In the genomic region with DNA sequence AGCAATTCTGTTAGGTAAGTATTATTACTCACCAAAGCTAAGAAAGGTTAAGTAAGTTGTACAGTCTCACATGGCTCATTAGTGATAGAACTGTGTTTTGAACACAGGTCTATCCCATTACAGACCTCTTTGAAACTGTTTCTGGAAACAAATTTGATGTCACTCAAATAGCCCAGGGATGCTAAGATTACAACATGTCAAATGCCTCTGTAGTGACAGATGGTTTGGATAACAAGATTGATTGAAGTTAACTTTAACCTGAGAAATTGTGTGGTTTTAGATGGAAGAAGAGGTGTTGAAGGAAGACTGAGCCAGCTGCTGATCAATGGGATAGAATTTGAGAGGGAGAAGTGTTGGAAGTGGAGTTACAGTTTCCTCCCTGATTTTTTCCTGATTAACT, we compare ENCODE assay signal across 36 cellular contexts.
"Had no signal": no experiment of that assay in that cellular context is flagged by ENCODE, and none has a peak within 500 bp of the region (broad histone marks: within the 10 kb centered on the region; RNA-seq: fewer than 3 reads in every experiment).

No MANE protein-coding gene starts in this region.

- H3K4me1 ChIP-seq: ascending aorta had no signal

- H3K9me3 ChIP-seq: ascending aorta had no signal

- H3K36me3 Mint-ChIP-seq: activated CD8-positive, alpha-beta memory T cell treated with anti-CD3 and anti-CD28 coated beads, Interleukin-2, amount 10 ng/mL, durations not matched to agents 7 days and 5 days; activated naive CD4-positive, alpha-beta T cell treated with anti-CD3 and anti-CD28 coated beads, Interleukin-2, amount 10 ng/mL, durations not matched to agents 7 days and 5 days; activated naive CD4-positive, alpha-beta T cell treated with anti-CD3 and anti-CD28 coated beads, Interleukin-2, amount 50 U/mL, for 24 hours; activated naive CD8-positive, alpha-beta T cell; activated naive CD8-positive, alpha-beta T cell treated with anti-CD3 and anti-CD28 coated beads, Interleukin-2, amount 10 ng/mL, durations not matched to agents 7 days and 5 days had no signal

- H3K4me1 Mint-ChIP-seq: activated B cell treated with CpG ODN at 0.5 μM for 24 hours; activated CD4-positive, alpha-beta memory T cell treated with anti-CD3 and anti-CD28 coated beads, Interleukin-2, amount 10 ng/mL, durations not matched to agents 7 days and 5 days; activated CD4-positive, alpha-beta T cell treated with anti-CD3 and anti-CD28 coated beads, Interleukin-2, amount 10 ng/mL, durations not matched to agents 24 days and 14 days; activated CD8-positive, alpha-beta memory T cell treated with anti-CD3 and anti-CD28 coated beads, Interleukin-2, amount 10 ng/mL, durations not matched to agents 7 days and 5 days; activated naive CD4-positive, alpha-beta T cell treated with anti-CD3 and anti-CD28 coated beads, Interleukin-2, amount 10 ng/mL, durations not matched to agents 7 days and 5 days; activated naive CD4-positive, alpha-beta T cell treated with anti-CD3 and anti-CD28 coated beads, Interleukin-2, amount 50 U/mL, for 24 hours; activated naive CD8-positive, alpha-beta T cell treated with anti-CD3 and anti-CD28 coated beads, Interleukin-2, amount 10 ng/mL, durations not matched to agents 7 days and 5 days; activated naive CD8-positive, alpha-beta T cell treated with anti-CD3 and anti-CD28 coated beads, Interleukin-2, amount 50 U/mL, for 24 hours; brain; central memory CD8-positive, alpha-beta T cell had no signal

- DNase-seq: activated B cell treated with CpG ODN at 0.5 μM for 24 hours; activated CD4-positive, alpha-beta memory T cell treated with anti-CD3 and anti-CD28 coated beads, Interleukin-2, amount 10 ng/mL, durations not matched to agents 7 days and 5 days; activated CD4-positive, alpha-beta T cell treated with anti-CD3 and anti-CD28 coated beads for 4 hours; activated CD4-positive, alpha-beta T cell treated with anti-CD3 and anti-CD28 coated beads, Interleukin-2, amount 10 ng/mL, durations not matched to agents 24 days and 14 days; activated CD4-positive, alpha-beta T cell treated with anti-CD3 and anti-CD28 coated beads, Interleukin-2, amount 50 U/mL, for 1 hour; activated CD4-positive, alpha-beta T cell treated with anti-CD3 and anti-CD28 coated beads, Interleukin-2, amount 50 U/mL, for 48 hours; activated CD4-positive, CD25-positive, alpha-beta regulatory T cell treated with anti-CD3 and anti-CD28 coated beads, Interleukin-2, amount 50 U/mL, for 72 hours; activated CD8-positive, alpha-beta memory T cell treated with anti-CD3 and anti-CD28 coated beads for 24 hours; activated CD8-positive, alpha-beta memory T cell treated with anti-CD3 and anti-CD28 coated beads, Interleukin-2, amount 10 ng/mL, durations not matched to agents 7 days and 5 days; activated CD8-positive, alpha-beta memory T cell treated with anti-CD3 and anti-CD28 coated beads, Interleukin-2, amount 50 U/mL, for 48 hours; activated CD8-positive, alpha-beta T cell treated with anti-CD3 and anti-CD28 coated beads, Interleukin-2, amount 10 ng/mL, durations not matched to agents 7 days and 5 days; activated effector memory CD4-positive, alpha-beta T cell treated with Interleukin-2 at 50 U/mL for 16 hours; activated gamma-delta T cell; activated naive CD4-positive, alpha-beta T cell treated with anti-CD3 and anti-CD28 coated beads, Interleukin-2, amount 10 ng/mL, durations not matched to agents 7 days and 5 days; activated naive CD4-positive, alpha-beta T cell treated with Interleukin-2 at 50 U/mL for 16 hours; activated naive CD8-positive, alpha-beta T cell treated with anti-CD3 and anti-CD28 coated beads, Interleukin-2, amount 10 ng/mL, durations not matched to agents 7 days and 5 days; activated naive CD8-positive, alpha-beta T cell treated with anti-CD3 and anti-CD28 coated beads, Interleukin-2, amount 50 U/mL, for 24 hours; activated T-cell treated with anti-CD3 and anti-CD28 coated beads, Interleukin-2, amount 50 U/mL, for 24 hours; activated T-cell treated with anti-CD3 and anti-CD28 coated beads, Interleukin-2, amount 50 U/mL, for 48 hours; amygdala; anterior cingulate cortex; caudate nucleus; cerebellar nuclear complex; T-helper 1 cell; T-helper 2 cell; T-helper 9 cell had no signal

- H3K4me3 Mint-ChIP-seq: activated B cell treated with CpG ODN at 0.5 μM for 24 hours; activated CD4-positive, alpha-beta memory T cell treated with anti-CD3 and anti-CD28 coated beads, Interleukin-2, amount 10 ng/mL, durations not matched to agents 7 days and 5 days; activated CD4-positive, alpha-beta T cell treated with anti-CD3 and anti-CD28 coated beads, Interleukin-2, amount 10 ng/mL, durations not matched to agents 24 days and 14 days; activated CD8-positive, alpha-beta memory T cell treated with anti-CD3 and anti-CD28 coated beads, Interleukin-2, amount 10 ng/mL, durations not matched to agents 7 days and 5 days; activated CD8-positive, alpha-beta T cell treated with anti-CD3 and anti-CD28 coated beads, Interleukin-2, amount 10 ng/mL, durations not matched to agents 7 days and 5 days; activated naive CD4-positive, alpha-beta T cell treated with anti-CD3 and anti-CD28 coated beads, Interleukin-2, amount 10 ng/mL, durations not matched to agents 7 days and 5 days; activated naive CD4-positive, alpha-beta T cell treated with anti-CD3 and anti-CD28 coated beads, Interleukin-2, amount 50 U/mL, for 24 hours; activated naive CD8-positive, alpha-beta T cell; activated naive CD8-positive, alpha-beta T cell treated with anti-CD3 and anti-CD28 coated beads, Interleukin-2, amount 10 ng/mL, durations not matched to agents 7 days and 5 days; activated naive CD8-positive, alpha-beta T cell treated with anti-CD3 and anti-CD28 coated beads, Interleukin-2, amount 50 U/mL, for 24 hours; activated T-cell treated with anti-CD3 and anti-CD28 coated beads, Interleukin-2, amount 50 U/mL, for 24 hours; brain; central memory CD8-positive, alpha-beta T cell; T-helper 1 cell treated with Interleukin-12 subunit alpha and Interleukin-12 subunit beta and Interleukin-4 antibody, amounts not matched to agents 30 μg/mL and 1 μg/mL, for 36 hours; T-helper 2 cell treated with Interferon-gamma antibody and Interleukin-4, amounts not matched to agents 5 μg/mL and 100 μg/mL, for 36 hours had no signal

- H3K9me3 Mint-ChIP-seq: activated B cell treated with CpG ODN at 0.5 μM for 24 hours; activated CD4-positive, alpha-beta memory T cell treated with anti-CD3 and anti-CD28 coated beads, Interleukin-2, amount 10 ng/mL, durations not matched to agents 7 days and 5 days; activated CD4-positive, alpha-beta T cell treated with anti-CD3 and anti-CD28 coated beads, Interleukin-2, amount 10 ng/mL, durations not matched to agents 24 days and 14 days; activated naive CD4-positive, alpha-beta T cell treated with anti-CD3 and anti-CD28 coated beads, Interleukin-2, amount 10 ng/mL, durations not matched to agents 7 days and 5 days; activated naive CD4-positive, alpha-beta T cell treated with anti-CD3 and anti-CD28 coated beads, Interleukin-2, amount 50 U/mL, for 24 hours; activated naive CD8-positive, alpha-beta T cell treated with anti-CD3 and anti-CD28 coated beads, Interleukin-2, amount 50 U/mL, for 24 hours; activated T-cell treated with anti-CD3 and anti-CD28 coated beads, Interleukin-2, amount 50 U/mL, for 24 hours; activated T-helper 2 cell treated with anti-CD3 and anti-CD28 coated beads, Interferon-gamma antibody, Interleukin-2, Interleukin-4, amounts not matched to agents 10 μg/mL and 5 μg/mL and 100 μg/mL, durations not matched to agents 14 hours and 24 hours and 36 hours; central memory CD8-positive, alpha-beta T cell; T-helper 1 cell treated with Interleukin-12 subunit alpha and Interleukin-12 subunit beta and Interleukin-4 antibody, amounts not matched to agents 30 μg/mL and 1 μg/mL, for 36 hours; T-helper 2 cell treated with Interferon-gamma antibody and Interleukin-4, amounts not matched to agents 5 μg/mL and 100 μg/mL, for 36 hours had no signal

- H3K27me3 Mint-ChIP-seq: activated naive CD4-positive, alpha-beta T cell treated with anti-CD3 and anti-CD28 coated beads, Interleukin-2, amount 10 ng/mL, durations not matched to agents 7 days and 5 days; brain had no signal

- H3K27ac Mint-ChIP-seq: activated B cell treated with CpG ODN at 0.5 μM for 24 hours; activated CD4-positive, alpha-beta memory T cell treated with anti-CD3 and anti-CD28 coated beads, Interleukin-2, amount 10 ng/mL, durations not matched to agents 7 days and 5 days; activated CD4-positive, alpha-beta T cell treated with anti-CD3 and anti-CD28 coated beads, Interleukin-2, amount 10 ng/mL, durations not matched to agents 24 days and 14 days; activated CD8-positive, alpha-beta memory T cell treated with anti-CD3 and anti-CD28 coated beads, Interleukin-2, amount 10 ng/mL, durations not matched to agents 7 days and 5 days; activated CD8-positive, alpha-beta T cell treated with anti-CD3 and anti-CD28 coated beads, Interleukin-2, amount 10 ng/mL, durations not matched to agents 7 days and 5 days; activated naive CD4-positive, alpha-beta T cell treated with anti-CD3 and anti-CD28 coated beads, Interleukin-2, amount 10 ng/mL, durations not matched to agents 7 days and 5 days; activated naive CD4-positive, alpha-beta T cell treated with anti-CD3 and anti-CD28 coated beads, Interleukin-2, amount 50 U/mL, for 24 hours; activated naive CD8-positive, alpha-beta T cell; activated naive CD8-positive, alpha-beta T cell treated with anti-CD3 and anti-CD28 coated beads, Interleukin-2, amount 10 ng/mL, durations not matched to agents 7 days and 5 days; activated naive CD8-positive, alpha-beta T cell treated with anti-CD3 and anti-CD28 coated beads, Interleukin-2, amount 50 U/mL, for 24 hours; activated T-cell treated with anti-CD3 and anti-CD28 coated beads, Interleukin-2, amount 50 U/mL, for 24 hours; activated T-helper 2 cell treated with anti-CD3 and anti-CD28 coated beads, Interferon-gamma antibody, Interleukin-2, Interleukin-4, amounts not matched to agents 10 μg/mL and 5 μg/mL and 100 μg/mL, durations not matched to agents 14 hours and 24 hours and 36 hours; brain; T-helper 1 cell treated with Interleukin-12 subunit alpha and Interleukin-12 subunit beta and Interleukin-4 antibody, amounts not matched to agents 30 μg/mL and 1 μg/mL, for 36 hours; T-helper 2 cell treated with Interferon-gamma antibody and Interleukin-4, amounts not matched to agents 5 μg/mL and 100 μg/mL, for 36 hours had no signal

- H3K4me3 ChIP-seq: ascending aorta, cardiac muscle cell had no signal

- H3K36me3 ChIP-seq: ascending aorta, cardiac muscle cell had no signal

- H3K27me3 ChIP-seq: ascending aorta, cardiac muscle cell had no signal

- H3K27ac ChIP-seq: ascending aorta, cardiac muscle cell, VCaP had no signal
